Comparison of ENCODE assay signal across 9 cellular contexts in genomic region chr20:35305682-35306556, GRCh38. TPM values are rescaled to one million over a fixed set of nuclear protein-coding genes. Genes with fewer than 3 reads are reported as not detected.
DNase-seq lines count a peak whose midpoint lies in the region; ATAC-seq and TF ChIP-seq lines count a peak whose summit lies in the region.
"Had no signal": no experiment of that assay in that cellular context is flagged by ENCODE, and none has a peak within 500 bp of the region (broad histone marks: within the 10 kb centered on the region; RNA-seq: fewer than 3 reads in every experiment).

No MANE protein-coding gene starts in this region.

- no peak overlapping the region for H3K4me3 ChIP-seq in prostate gland
- H3K4me3 ChIP-seq in esophagus muscularis mucosa = no peak overlapping the region

- H3K27me3 ChIP-seq in prostate gland (replicated peaks; ENCODE audit: insufficient read depth) = no peaks in the 10 kb centered on the region
- H3K27me3 ChIP-seq in esophagus muscularis mucosa = no peaks in the 10 kb centered on the region

- H3K27ac ChIP-seq in prostate gland (peak overlapping the region; percentile 48 to 55), esophagus muscularis mucosa (replicated peaks in 1 of 4) (peak overlapping the region in 2 of 4 donors; percentile 37 to 52)

- TF ChIP-seq POLR2A in prostate gland (IDR thresholded peaks at IDR 0.05) (peak; percentile 21), esophagus muscularis mucosa (IDR thresholded peaks at IDR 0.05; ENCODE audit: low read depth) (no peak)

- TF ChIP-seq CTCF in prostate gland (IDR thresholded peaks at IDR 0.05) (no peak), esophagus muscularis mucosa (IDR thresholded peaks at IDR 0.05) (no peak)

- intact Hi-C loops in prostate gland (cut with DNase I) (loop anchor here (2.0 kb wide), 1 partner anchor 133 kb away; the partner anchor contains the start of gene GDF5), esophagus muscularis mucosa (cut with DNase I) (loop anchor here (2.0 kb wide), 2 partner anchors 133 to 141 kb away; partner anchors contain the start of gene GDF5)

- DNase-seq in NCI-H2196 (lab: John Stamatoyannopoulos, UW; ENCODE audit: unreplicated experiment) (peak; percentile 51), NCI-H2196 treated with DMSO at 0.1 percent for 48 hours (lab: John Stamatoyannopoulos, UW; ENCODE audit: unreplicated experiment) (no peak), dermis microvascular lymphatic vessel endothelial cell (ENCODE audit: low read depth in 2 of 2) (peak; percentile 72 to 99), prostate gland (ENCODE audit: low spot score) (no peak), esophagus muscularis mucosa (ENCODE audit: extremely low spot score) (no peak)
- peak; percentile 57 to 71 for DNase-seq in activated CD4-positive, alpha-beta T cell treated with anti-CD3 and anti-CD28 coated beads for 24 hours (ENCODE audit: low read depth in 2 of 2)

- WGBS in prostate gland = 86% methylated on average over 12 of the region's 12 CpGs
- WGBS in esophagus muscularis mucosa = 82% methylated on average over 11 of the region's 12 CpGs

- TF ChIP-seq EP300 in esophagus muscularis mucosa (IDR thresholded peaks at IDR 0.05) = no peak

- H3K9me3 ChIP-seq in prostate gland = no peaks in the 10 kb centered on the region
- no peaks in the 10 kb centered on the region for H3K9me3 ChIP-seq in esophagus muscularis mucosa

- H3K4me1 ChIP-seq in prostate gland (replicated peaks) (peaks cover 13% of the 10 kb centered on the region), esophagus muscularis mucosa (peaks cover 22 to 66% (median 65%) of the 10 kb centered on the region in 4 donors)

- ATAC-seq in HG03045 (IDR thresholded peaks at IDR 0.05; ENCODE audit: unreplicated experiment) = no peak
- ATAC-seq in HG02884 (IDR thresholded peaks at IDR 0.05; ENCODE audit: unreplicated experiment) = no peak

- H3K36me3 ChIP-seq in prostate gland (peaks cover 0 to 5% of the 10 kb centered on the region in 2 donors), esophagus muscularis mucosa (peaks cover 0 to 28% (median 5%) of the 10 kb centered on the region in 4 donors)

RNA-seq across cellular contexts. Expression of gene FAM83C, which starts 13.7 kb away (rescaled TPM):
- total RNA-seq in dermis microvascular lymphatic vessel endothelial cell (not detected in 2 replicates), prostate gland (under 1 TPM; 0.28 to 0.36 TPM), esophagus muscularis mucosa (not detected)
- total RNA-seq: T-helper 1 cell treated with Interleukin-12 subunit alpha and Interleukin-12 subunit beta and Interleukin-4 antibody, amounts not matched to agents 30 ng/mL and 1 ng/mL, for 36 hours had no signal

RNA-seq across cellular contexts. Expression of gene EIF6, which starts 21.3 kb away (rescaled TPM):
- total RNA-seq in dermis microvascular lymphatic vessel endothelial cell (173 and 178 TPM in 2 replicates), prostate gland (10 to 100 TPM; 78.2 to 93.9 TPM), esophagus muscularis mucosa (100 to 1,000 TPM in 1 of 4 donors, 10 to 100 TPM in 3; 47.8 to 106 (median 85.0) TPM)

RNA-seq across cellular contexts. Expression of gene MMP24OS, which starts 28.0 kb away (rescaled TPM):
- 2.4 and 4.9 TPM in 2 replicates for total RNA-seq in dermis microvascular lymphatic vessel endothelial cell
- total RNA-seq in prostate gland = 10 to 100 TPM; 35.4 to 65.8 TPM
- total RNA-seq in esophagus muscularis mucosa = 10 to 100 TPM; 27.7 to 37.8 (median 32.0) TPM

Comparison
In these comparisons a context has a peak if more than half of its experiments do, and no peak if none do; other contexts are left out.
1. DNase-seq: peak in NCI-H2196 (single experiment), activated CD4-positive, alpha-beta T cell treated with anti-CD3 and anti-CD28 coated beads for 24 hours (2 of 2) and dermis microvascular lymphatic vessel endothelial cell (2 of 2); none in NCI-H2196 treated with DMSO at 0.1 percent for 48 hours (single experiment), prostate gland (single experiment) and esophagus muscularis mucosa (single experiment).